Comparison of ENCODE assay signal across 18 cellular contexts in the genomic region with DNA sequence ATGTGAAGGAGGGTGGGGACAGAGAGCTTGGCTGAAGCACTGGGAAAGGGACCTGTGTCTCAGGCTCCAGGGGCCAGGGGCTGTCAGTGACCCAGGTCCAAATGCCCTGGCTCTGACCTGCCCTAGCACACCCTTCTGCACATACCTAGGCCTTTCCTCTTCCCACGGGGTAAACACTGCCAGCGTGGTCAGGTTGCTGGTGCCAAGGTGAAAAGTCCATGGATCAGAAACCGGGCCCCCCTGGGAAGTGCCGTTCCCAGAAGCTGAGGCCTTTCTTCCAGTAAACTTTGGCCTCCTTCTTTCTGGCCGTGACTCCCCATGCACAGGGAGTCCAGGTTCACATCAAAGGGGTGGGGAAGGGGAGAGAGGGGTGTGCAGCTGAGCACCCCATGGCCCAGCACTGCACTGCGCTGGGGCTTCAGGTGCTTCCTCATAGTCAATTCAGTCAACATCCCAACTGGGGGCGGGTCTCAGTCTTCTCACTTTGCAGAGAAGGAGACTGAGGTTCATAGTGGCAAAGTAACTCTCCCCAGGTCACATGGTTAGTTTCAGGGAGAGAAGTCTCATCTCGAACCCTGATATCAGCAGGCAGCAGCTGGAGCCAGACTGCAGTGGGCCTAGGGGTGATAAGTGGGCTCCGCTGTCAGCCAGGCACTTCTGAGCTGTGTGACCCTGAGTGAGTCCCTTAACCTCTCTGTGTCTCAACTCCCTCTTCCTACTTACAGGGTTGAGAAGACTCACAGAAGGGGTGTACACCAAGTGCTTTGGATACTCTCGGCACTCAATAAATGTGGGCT. TPM values are rescaled to one million over a fixed set of nuclear protein-coding genes. Genes with fewer than 3 reads are reported as not detected.
A peak's percentile ranks its signal among the peaks of the same experiment; 100 is the strongest.
DNase-seq lines count a peak whose midpoint lies in the region; ATAC-seq and TF ChIP-seq lines count a peak whose summit lies in the region.
"Had no signal": no experiment of that assay in that cellular context is flagged by ENCODE, and none has a peak within 500 bp of the region (broad histone marks: within the 10 kb centered on the region; RNA-seq: fewer than 3 reads in every experiment).

No MANE protein-coding gene starts in this region.

- DNase-seq in RWPE2 (ENCODE audit: low spot score), result peak; percentile 71
- no peak for DNase-seq in left colon
- DNase-seq in right lobe of liver, result peak; percentile 75 to 92 (median 89)
- DNase-seq in T-helper 2 cell, result no peak
- no peak for DNase-seq in HuH-7 (ENCODE audit: low spot score)
- DNase-seq: Calu3; CD8-positive, alpha-beta T cell; DMS79 treated with DMSO at 0.1 percent for 48 hours; GF-D8; H9; IMR-90 had no signal

- ATAC-seq in RWPE2 (ENCODE audit: low read depth) (no peak), left colon (peak; percentile 28), right lobe of liver (peak; percentile 86 to 91 (median 89)), GM21367 (IDR thresholded peaks at IDR 0.05; ENCODE audit: unreplicated experiment) (no peak), GM21737 (IDR thresholded peaks at IDR 0.05; ENCODE audit: unreplicated experiment) (no peak)
- ATAC-seq: CD8-positive, alpha-beta T cell had no signal

- H3K27ac ChIP-seq in RWPE2 (ENCODE audit: poor library complexity, severe bottlenecking) (no peak overlapping the region), right lobe of liver (peak overlapping the region; percentile 40 to 82 (median 75))
- H3K27ac ChIP-seq: BLaER1 treated with 17β-estradiol and CSF1 and Interleukin-3, amounts not matched to agents 10 nM and 100 nM had no signal

- H3K27me3 ChIP-seq in RWPE2 (ENCODE audit: insufficient read depth, poor library complexity, severe bottlenecking), result peaks cover 98% of the 10 kb centered on the region
- no peaks in the 10 kb centered on the region for H3K27me3 ChIP-seq in right lobe of liver

- TF ChIP-seq POLR2A in right lobe of liver (IDR thresholded peaks at IDR 0.05), result no peak

- no peaks in the 10 kb centered on the region for H3K36me3 ChIP-seq in RWPE2 (ENCODE audit: low read depth)
- no peaks in the 10 kb centered on the region for H3K36me3 ChIP-seq in right lobe of liver
- H3K36me3 ChIP-seq: BLaER1 treated with 17β-estradiol and CSF1 and Interleukin-3, amounts not matched to agents 10 nM and 100 nM had no signal

- no peaks in the 10 kb centered on the region for H3K9me3 ChIP-seq in RWPE2 (ENCODE audit: severe bottlenecking)
- H3K9me3 ChIP-seq in right lobe of liver, result no peaks in the 10 kb centered on the region

- WGBS in right lobe of liver (ENCODE audit: insufficient coverage, low coverage, low lambda C conversion rate, missing lambda C conversion rate), result 29% methylated on average over 1 of the region's 10 CpGs

- no peak for TF ChIP-seq CTCF in RWPE2 (IDR thresholded peaks at IDR 0.05; ENCODE audit: poor library complexity, severe bottlenecking)
- TF ChIP-seq CTCF in right lobe of liver (IDR thresholded peaks at IDR 0.05), result no peak

- no peak overlapping the region for H3K4me3 ChIP-seq in RWPE2 (ENCODE audit: severe bottlenecking)
- no peak overlapping the region for H3K4me3 ChIP-seq in right lobe of liver
- H3K4me3 ChIP-seq: BLaER1 treated with 17β-estradiol and CSF1 and Interleukin-3, amounts not matched to agents 10 nM and 100 nM had no signal

- no peaks in the 10 kb centered on the region for H3K4me1 ChIP-seq in RWPE2 (ENCODE audit: insufficient read depth, poor library complexity, severe bottlenecking)
- H3K4me1 ChIP-seq in right lobe of liver, result peaks cover 0 to 49% (median 21%) of the 10 kb centered on the region in 4 donors

- intact Hi-C loops in left colon (cut with DNase I, micrococcal nuclease), result no loop called here
- intact Hi-C loops in right lobe of liver (cut with DNase I), result no loop called here

RNA-seq across cellular contexts. Expression of gene PCK1, which starts 17.0 kb away (rescaled TPM):
- 100 to 1,000 TPM; 214 to 328 TPM for total RNA-seq in left colon
- 1,000 to 10,000 TPM in 2 of 6 experiments, 100 to 1,000 TPM in 4; 187 to 1,757 (median 778) TPM for total RNA-seq in right lobe of liver
- total RNA-seq: A172; B cell; CD8-positive, alpha-beta T cell; H1; H9; IMR-90 had no signal

RNA-seq across cellular contexts. Expression of gene ZBP1, which starts 42.3 kb away (rescaled TPM):
- 1 to 10 TPM; 4.0 to 6.8 TPM for total RNA-seq in left colon
- total RNA-seq in right lobe of liver, result under 1 TPM in 4 of 6 experiments, not detected in 2; 0.14 to 0.75 (median 0.36) TPM
- total RNA-seq: A172, H1, H9, IMR-90 had no signal

RNA-seq across cellular contexts. Expression of gene CTCFL, which starts 52.9 kb away (rescaled TPM):
- total RNA-seq in left colon (not detected), right lobe of liver (under 1 TPM in 4 of 6 experiments, not detected in 2; 0.09 to 0.50 (median 0.33) TPM)
- total RNA-seq: A172; B cell; Calu3; CD8-positive, alpha-beta T cell; HT-29; IMR-90 had no signal

Comparison
In these comparisons a context has a peak if more than half of its experiments do, and no peak if none do; other contexts are left out.
1. ATAC-seq: peak in left colon (single experiment) and right lobe of liver (4 of 4); none in RWPE2 (single experiment), GM21367 (single experiment) and GM21737 (single experiment).
2. DNase-seq: peak in RWPE2 (single experiment) and right lobe of liver (3 of 3); none in left colon (0 of 2), T-helper 2 cell (0 of 5) and HuH-7 (single experiment).